In genomic region chr9:111928342-111928720, GRCh38 we compare ENCODE assay signal across 17 cellular contexts. TPM values are rescaled to one million over a fixed set of nuclear protein-coding genes. Genes with fewer than 3 reads are reported as not detected.
A peak's percentile ranks its signal among the peaks of the same experiment; 100 is the strongest.
DNase-seq lines count a peak whose midpoint lies in the region; ATAC-seq, FAIRE-seq and TF ChIP-seq lines count a peak whose summit lies in the region.
"Had no signal": no experiment of that assay in that cellular context is flagged by ENCODE, and none has a peak within 500 bp of the region (broad histone marks: within the 10 kb centered on the region; RNA-seq: fewer than 3 reads in every experiment).

No MANE protein-coding gene starts in this region.

- no peak for TF ChIP-seq POLR2A in testis (IDR thresholded peaks at IDR 0.05)

- H3K4me3 ChIP-seq in epithelial cell of esophagus (ENCODE audit: low read length) (no peak overlapping the region), osteoblast (ENCODE audit: insufficient read depth, low read length) (no peak overlapping the region), testis (no peak overlapping the region)
- H3K4me3 ChIP-seq: stomach had no signal

- no peaks in the 10 kb centered on the region for H3K27me3 ChIP-seq in osteoblast (ENCODE audit: insufficient read depth, low read length)
- no peaks in the 10 kb centered on the region for H3K27me3 ChIP-seq in testis
- H3K27me3 ChIP-seq: stomach had no signal

- H3K27ac ChIP-seq in osteoblast (ENCODE audit: low read depth, low read length) (peak overlapping the region; percentile 46), testis (no peak overlapping the region)
- H3K27ac ChIP-seq: HL-60 had no signal

- TF ChIP-seq CTCF in epithelial cell of esophagus (IDR thresholded peaks at IDR 0.05; ENCODE audit: insufficient read depth, low read depth, low read length, missing control alignments), result no peak
- TF ChIP-seq CTCF in osteoblast (IDR thresholded peaks at IDR 0.05; ENCODE audit: extremely low read depth, low read depth, low read length), result no peak
- TF ChIP-seq CTCF in testis (IDR thresholded peaks at IDR 0.05), result no peak

- H2AFZ ChIP-seq in osteoblast (ENCODE audit: low read length), result no peak overlapping the region

- FAIRE-seq in RCC 7860 (lab: Jason Lieb, UNC), result peak; percentile 85
- FAIRE-seq: kidney had no signal

- peak; percentile 79 for DNase-seq in ELR (ENCODE audit: low read depth)
- peak; percentile 75 for DNase-seq in RCC 7860 (ENCODE audit: low spot score)
- DNase-seq in epithelial cell of esophagus (ENCODE audit: low read depth), result peak; percentile 23
- DNase-seq in osteoblast (ENCODE audit: insufficient read length, low spot score, missing footprints), result peak; percentile 71
- no peak for DNase-seq in testis
- no peak for DNase-seq in activated gamma-delta T cell (lab: John Stamatoyannopoulos, UW)
- DNase-seq: activated CD8-positive, alpha-beta T cell treated with anti-CD3 and anti-CD28 coated beads, Interleukin-2, amount 10 ng/mL, durations not matched to agents 7 days and 5 days; activated gamma-delta T cell treated with Interleukin-2 at 50 U/mL for 16 hours; caudate nucleus; CD8-positive, alpha-beta T cell; kidney; NCI-H1694; NCI-H524; right cardiac atrium; stomach had no signal

- no peak overlapping the region for H3K4me2 ChIP-seq in osteoblast (ENCODE audit: insufficient read depth, low read length)

- H3K36me3 ChIP-seq in osteoblast (ENCODE audit: insufficient read depth, low read length), result peaks cover 96% of the 10 kb centered on the region
- H3K36me3 ChIP-seq in testis (ENCODE audit: low read depth, missing control alignments), result no peaks in the 10 kb centered on the region

- H3K4me1 ChIP-seq in osteoblast (ENCODE audit: insufficient read depth, low read length) (peaks cover 40% of the 10 kb centered on the region), testis (no peaks in the 10 kb centered on the region)

- H3K79me2 ChIP-seq in osteoblast (ENCODE audit: insufficient read depth, low read length), result peaks cover 83% of the 10 kb centered on the region

- ATAC-seq in GM18517 (IDR thresholded peaks at IDR 0.05; ENCODE audit: unreplicated experiment), result no peak
- ATAC-seq: activated CD8-positive, alpha-beta T cell treated with anti-CD3 and anti-CD28 coated beads, Interleukin-2, amount 10 ng/mL, durations not matched to agents 7 days and 5 days; CD8-positive, alpha-beta T cell; right cardiac atrium had no signal

- H3K9me3 ChIP-seq in osteoblast (ENCODE audit: low read depth, low read length) (no peaks in the 10 kb centered on the region), testis (no peaks in the 10 kb centered on the region)
- H3K9me3 ChIP-seq: stomach had no signal

- peaks cover 3% of the 10 kb centered on the region for H4K20me1 ChIP-seq in osteoblast (ENCODE audit: insufficient read depth, low read length)

- intact Hi-C loops in testis (cut with DNase I; ENCODE audit: low total_unique reads), result no loop called here

RNA-seq across cellular contexts. Expression of gene UGCG, which starts 31.7 kb away (rescaled TPM):
- 118 and 121 TPM in 2 replicates for total RNA-seq in osteoblast
- total RNA-seq in testis, result 10 to 100 TPM; 29.0 to 38.6 TPM
- polyA plus RNA-seq in testis (ENCODE audit: insufficient read depth, low read depth, low replicate concordance), result 13.3 TPM

Comparison
In these comparisons a context has a peak if more than half of its experiments do, and no peak if none do; other contexts are left out.
1. DNase-seq: peak in ELR (single experiment), RCC 7860 (single experiment), epithelial cell of esophagus (single experiment) and osteoblast (single experiment); none in testis (single experiment) and activated gamma-delta T cell (single experiment).